10 cellular contexts compared by ENCODE assay signal in genomic region chr21:46284077-46284644, GRCh38. TPM values are rescaled to one million over a fixed set of nuclear protein-coding genes. Genes with fewer than 3 reads are reported as not detected.
DNase-seq lines count a peak whose midpoint lies in the region; ATAC-seq and TF ChIP-seq lines count a peak whose summit lies in the region.
"Had no signal": no experiment of that assay in that cellular context is flagged by ENCODE, and none has a peak within 500 bp of the region (broad histone marks: within the 10 kb centered on the region; RNA-seq: fewer than 3 reads in every experiment).

No MANE protein-coding gene starts in this region.

- H3K4me1 Mint-ChIP-seq in activated CD4-positive, alpha-beta T cell treated with anti-CD3 and anti-CD28 coated beads for 36 hours = peaks cover 45% of the 10 kb centered on the region
- H3K4me1 Mint-ChIP-seq in endothelial cell (ENCODE audit: unreplicated experiment) = peaks cover 36% of the 10 kb centered on the region

- no peak overlapping the region for H3K27ac ChIP-seq in PC-9
- H3K27ac ChIP-seq in spleen = peak overlapping the region in 5 of 8 donors; percentile 1 to 98 (median 35)
- no peak overlapping the region for H3K27ac ChIP-seq in body of pancreas

- no TSS peak for BruUV-seq in PC-9 (replicated peaks; lab: Mats Ljungman, UMichigan)

- H3K4me3 ChIP-seq in PC-9 = peak overlapping the region; percentile 69; the same call in 1 of the 2 replicates
- peak overlapping the region in 2 of 8 donors; percentile 15 to 99 for H3K4me3 ChIP-seq in spleen
- no peak overlapping the region for H3K4me3 ChIP-seq in body of pancreas

- H3K9me3 ChIP-seq in PC-9 (ENCODE audit: insufficient read depth, low read depth) = no peaks in the 10 kb centered on the region
- no peaks in the 10 kb centered on the region for H3K9me3 ChIP-seq in spleen
- no peaks in the 10 kb centered on the region for H3K9me3 ChIP-seq in body of pancreas

- H3K27me3 ChIP-seq in PC-9 (ENCODE audit: insufficient read depth, low read depth) (no peaks in the 10 kb centered on the region), spleen (replicated peaks in 1 of 7) (no peaks in the 10 kb centered on the region), body of pancreas (no peaks in the 10 kb centered on the region)

- H3K27me3 Mint-ChIP-seq in activated CD4-positive, alpha-beta T cell treated with anti-CD3 and anti-CD28 coated beads for 36 hours = no peaks in the 10 kb centered on the region
- H3K27me3 Mint-ChIP-seq in endothelial cell (ENCODE audit: unreplicated experiment) = peaks cover 12% of the 10 kb centered on the region

- TF ChIP-seq CTCF in PC-9 (conservative IDR thresholded peaks at IDR 0.05) = no peak
- no peak for TF ChIP-seq CTCF in endothelial cell (IDR thresholded peaks at IDR 0.05; ENCODE audit: unreplicated experiment)
- no peak for TF ChIP-seq CTCF in spleen (IDR thresholded peaks at IDR 0.05 in 8 of 11, conservative IDR thresholded peaks at IDR 0.05 in 3 of 11)
- TF ChIP-seq CTCF in body of pancreas (IDR thresholded peaks at IDR 0.05) = no peak

- H3K4me1 ChIP-seq in PC-9 (replicated peaks; ENCODE audit: insufficient read depth) (peaks cover 29% of the 10 kb centered on the region), spleen (peaks cover 39 to 82% (median 60%) of the 10 kb centered on the region in 6 donors), body of pancreas (peaks cover 52% of the 10 kb centered on the region)

- peaks cover 41% of the 10 kb centered on the region for H3K79me2 ChIP-seq in PC-9 (ENCODE audit: low read depth)

- TF ChIP-seq POLR2A in spleen (IDR thresholded peaks at IDR 0.05) (no peak), body of pancreas (IDR thresholded peaks at IDR 0.05) (no peak)

- peak overlapping the region; percentile 80 for H3K27ac Mint-ChIP-seq in activated CD4-positive, alpha-beta T cell treated with anti-CD3 and anti-CD28 coated beads for 36 hours
- peak overlapping the region; percentile 93 for H3K27ac Mint-ChIP-seq in endothelial cell (ENCODE audit: unreplicated experiment)

- DNase-seq in activated CD4-positive, alpha-beta T cell treated with anti-CD3 and anti-CD28 coated beads for 36 hours = no peak
- no peak for DNase-seq in activated CD4-positive, alpha-beta T cell treated with anti-CD3 and anti-CD28 coated beads for 48 hours
- DNase-seq in PC-9 (no peak), endothelial cell (ENCODE audit: low spot score) (peak; percentile 47), spleen (no peak), AG08396 (ENCODE audit: low spot score) (no peak), body of pancreas (no peak), occipital lobe (lab: John Stamatoyannopoulos, UW) (no peak)
- DNase-seq: NCI-H69; stimulated activated naive CD4-positive, alpha-beta T cell had no signal

- intact Hi-C loops in activated CD4-positive, alpha-beta T cell treated with anti-CD3 and anti-CD28 coated beads for 36 hours (cut with DNase I, micrococcal nuclease) = no loop called here
- intact Hi-C loops in PC-9 (cut with micrococcal nuclease; ENCODE audit: unreplicated experiment) (loop anchor here (10.0 kb wide), 1 partner anchor 139 kb away; no protein-coding TSS in a partner anchor), spleen (cut with DNase I; ENCODE audit: low total_unique reads) (no loop called here), body of pancreas (cut with DNase I) (no loop called here)

- 48 to 63% (median 61%) methylated on average over 15 of the region's 15 CpGs for WGBS in spleen, 5 donors
- WGBS in body of pancreas, 2 donors = 62 to 84% methylated on average over 15 of the region's 15 CpGs

- peaks cover 17% of the 10 kb centered on the region; the same call in 1 of the 2 replicates for H3F3A ChIP-seq in PC-9 (ENCODE audit: insufficient read depth, low read depth)

- no peaks in the 10 kb centered on the region for H3K9me3 Mint-ChIP-seq in activated CD4-positive, alpha-beta T cell treated with anti-CD3 and anti-CD28 coated beads for 36 hours (ENCODE audit: low read depth)
- no peaks in the 10 kb centered on the region for H3K9me3 Mint-ChIP-seq in endothelial cell (ENCODE audit: unreplicated experiment)

- peak overlapping the region; percentile 88 for H3K4me3 Mint-ChIP-seq in activated CD4-positive, alpha-beta T cell treated with anti-CD3 and anti-CD28 coated beads for 36 hours
- peak overlapping the region; percentile 75 for H3K4me3 Mint-ChIP-seq in endothelial cell (ENCODE audit: unreplicated experiment)

- H3K9me2 ChIP-seq in PC-9 (ENCODE audit: insufficient read depth) = no peaks in the 10 kb centered on the region

- H3K36me3 ChIP-seq in PC-9 (ENCODE audit: low read depth) (peaks cover 5% of the 10 kb centered on the region; the same call in 1 of the 2 replicates), spleen (peaks cover 4 to 56% (median 31%) of the 10 kb centered on the region in 6 donors), body of pancreas (replicated peaks in 1 of 2; ENCODE audit: insufficient read depth in 1 of 2, low read depth in 2 of 2) (peaks cover 10 to 12% of the 10 kb centered on the region in 2 donors)

- POLR2A ChIA-PET in activated CD4-positive, alpha-beta T cell treated with anti-CD3 and anti-CD28 coated beads for 36 hours (lab: Charles Lee) = no interaction called here
- POLR2A ChIA-PET in PC-9 (lab: Charles Lee; ENCODE audit: unreplicated experiment) = interaction anchor here (0.6 kb wide), 1 partner anchor 239 kb away, joined by 5 read pairs; no protein-coding TSS in a partner anchor

- H3K4me2 ChIP-seq in PC-9 = peak overlapping the region; percentile 94

- no peak for ATAC-seq in activated CD4-positive, alpha-beta T cell treated with anti-CD3 and anti-CD28 coated beads for 36 hours
- ATAC-seq in body of pancreas = no peak

- peaks cover 8% of the 10 kb centered on the region; the same call in 1 of the 2 replicates for H4K20me1 ChIP-seq in PC-9 (ENCODE audit: insufficient read depth)

- CTCF ChIA-PET in activated CD4-positive, alpha-beta T cell treated with anti-CD3 and anti-CD28 coated beads for 36 hours (lab: Charles Lee) = interaction anchor here (0.6 to 2.6 kb wide), 3 partner anchors 140 to 373 kb away, joined by 3 to 9 read pairs (median 4); no protein-coding TSS in a partner anchor
- CTCF ChIA-PET in PC-9 (lab: Charles Lee) = no interaction called here

- peaks cover 45% of the 10 kb centered on the region for H3K36me3 Mint-ChIP-seq in activated CD4-positive, alpha-beta T cell treated with anti-CD3 and anti-CD28 coated beads for 36 hours (ENCODE audit: low read depth)
- H3K36me3 Mint-ChIP-seq in endothelial cell (ENCODE audit: low read depth, unreplicated experiment) = peaks cover 33% of the 10 kb centered on the region

- H2AFZ ChIP-seq in PC-9 = no peak overlapping the region

RNA-seq across cellular contexts. Expression of gene MCM3AP, which starts 1.2 kb away (rescaled TPM):
- 100 to 1,000 TPM in 1 of 2 experiments, 10 to 100 TPM in 1; 71.1 to 106 TPM for total RNA-seq in activated CD4-positive, alpha-beta T cell treated with anti-CD3 and anti-CD28 coated beads for 36 hours
- total RNA-seq in PC-9 (2021) = 57.8 and 69.6 TPM in 2 replicates
- 92.1 TPM for total RNA-seq in endothelial cell (ENCODE audit: unreplicated experiment)
- total RNA-seq in spleen = 100 to 1,000 TPM in 5 of 7 donors, 10 to 100 TPM in 2; 96.8 to 144 (median 115) TPM
- 10 to 100 TPM; 35.2 to 75.5 (median 55.2) TPM for polyA plus RNA-seq in spleen
- 100 to 1,000 TPM in 1 of 2 donors, 10 to 100 TPM in 1; 52.7 to 102 TPM for total RNA-seq in body of pancreas
- 82.7 TPM for total RNA-seq in occipital lobe

RNA-seq across cellular contexts. Expression of gene YBEY, which starts 2.0 kb away (rescaled TPM):
- 10 to 100 TPM; 16.9 to 20.6 TPM for total RNA-seq in activated CD4-positive, alpha-beta T cell treated with anti-CD3 and anti-CD28 coated beads for 36 hours
- total RNA-seq in PC-9 (2021) = 13.8 and 17.3 TPM in 2 replicates
- total RNA-seq in endothelial cell (ENCODE audit: unreplicated experiment) = 7.0 TPM
- 10 to 100 TPM in 5 of 7 donors, 1 to 10 TPM in 2; 7.8 to 20.6 (median 12.0) TPM for total RNA-seq in spleen
- 10 to 100 TPM; 18.3 to 32.0 (median 30.2) TPM for polyA plus RNA-seq in spleen
- total RNA-seq in body of pancreas = 10 to 100 TPM in 1 of 2 donors, 1 to 10 TPM in 1; 4.9 to 15.2 TPM
- 11.7 TPM for total RNA-seq in occipital lobe

RNA-seq across cellular contexts. Expression of gene C21orf58, which starts 39.5 kb away (rescaled TPM):
- 10 to 100 TPM; 27.4 to 33.0 TPM for total RNA-seq in activated CD4-positive, alpha-beta T cell treated with anti-CD3 and anti-CD28 coated beads for 36 hours
- 28.9 and 30.7 TPM in 2 replicates for total RNA-seq in PC-9 (2021)
- 5.9 TPM for total RNA-seq in endothelial cell (ENCODE audit: unreplicated experiment)
- 1 to 10 TPM; 3.6 to 5.8 (median 4.7) TPM for total RNA-seq in spleen
- 1 to 10 TPM; 1.4 to 3.1 (median 2.2) TPM for polyA plus RNA-seq in spleen
- total RNA-seq in body of pancreas = 1 to 10 TPM; 1.6 TPM
- 3.0 TPM for total RNA-seq in occipital lobe

RNA-seq across cellular contexts. Expression of gene PCNT, which starts 39.8 kb away (rescaled TPM):
- total RNA-seq in activated CD4-positive, alpha-beta T cell treated with anti-CD3 and anti-CD28 coated beads for 36 hours = 10 to 100 TPM; 46.5 to 47.7 TPM
- total RNA-seq in PC-9 (2021) (33.4 and 33.6 TPM in 2 replicates), endothelial cell (ENCODE audit: unreplicated experiment) (36.0 TPM), spleen (10 to 100 TPM; 31.4 to 43.7 (median 37.1) TPM), body of pancreas (10 to 100 TPM; 11.9 to 28.0 TPM), occipital lobe (18.4 TPM)
- 10 to 100 TPM in 1 of 3 donors, 1 to 10 TPM in 2; 6.4 to 10.8 (median 7.8) TPM for polyA plus RNA-seq in spleen

RNA-seq across cellular contexts. Expression of gene LSS, which starts 55.6 kb away (rescaled TPM):
- 10 to 100 TPM; 14.1 to 21.3 TPM for total RNA-seq in activated CD4-positive, alpha-beta T cell treated with anti-CD3 and anti-CD28 coated beads for 36 hours
- total RNA-seq in PC-9 (2021) (69.0 and 92.3 TPM in 2 replicates), endothelial cell (ENCODE audit: unreplicated experiment) (157 TPM), spleen (10 to 100 TPM; 18.2 to 31.2 (median 28.8) TPM), body of pancreas (10 to 100 TPM; 38.9 to 68.9 TPM), occipital lobe (52.7 TPM)
- 10 to 100 TPM in 1 of 3 donors, 1 to 10 TPM in 2; 6.3 to 17.5 (median 9.8) TPM for polyA plus RNA-seq in spleen

Comparison
In these comparisons a context has a peak if more than half of its experiments do, and no peak if none do; other contexts are left out.
1. H3K27ac ChIP-seq: peak in spleen (5 of 8); none in PC-9 (single experiment) and body of pancreas (0 of 4).